In the genomic region with DNA sequence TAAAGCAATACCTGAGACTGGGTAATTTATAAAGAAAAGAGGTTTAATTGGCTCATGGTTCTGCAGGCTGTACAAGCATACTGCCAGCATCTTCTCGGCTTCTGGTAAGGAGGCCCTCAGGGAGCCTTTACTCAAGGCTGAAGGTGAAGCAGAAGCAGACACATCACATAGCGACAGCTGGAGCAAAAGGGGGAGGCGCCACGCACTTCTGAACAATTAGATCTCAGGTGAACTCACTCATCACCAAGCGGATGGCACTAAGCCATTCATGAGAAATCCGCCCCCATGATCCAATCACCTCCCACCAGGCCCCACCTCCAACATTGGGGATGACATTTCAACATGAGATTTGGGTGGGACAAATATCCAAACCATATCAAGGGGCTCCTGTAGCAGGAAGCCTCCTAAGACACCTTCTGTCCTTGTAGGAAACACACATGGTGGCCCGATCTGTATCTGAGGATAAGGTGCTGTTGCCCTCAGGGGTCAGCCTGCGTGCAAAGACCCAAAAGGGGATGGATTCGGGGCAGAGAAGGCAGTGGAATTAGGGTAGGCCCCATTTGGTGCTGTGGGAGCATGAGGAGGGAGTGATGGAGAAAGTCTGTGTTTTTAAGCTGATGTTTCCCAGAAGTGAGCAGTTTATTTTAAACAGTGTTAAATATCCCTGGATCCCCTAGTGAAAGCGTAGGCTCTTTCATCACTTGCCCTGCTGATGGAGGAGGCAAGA, we compare ENCODE assay signal across 18 cellular contexts. TPM values are rescaled to one million over a fixed set of nuclear protein-coding genes. Genes with fewer than 3 reads are reported as not detected.
DNase-seq lines count a peak whose midpoint lies in the region; ATAC-seq, FAIRE-seq and TF ChIP-seq lines count a peak whose summit lies in the region.
"Had no signal": no experiment of that assay in that cellular context is flagged by ENCODE, and none has a peak within 500 bp of the region (broad histone marks: within the 10 kb centered on the region; RNA-seq: fewer than 3 reads in every experiment).

No MANE protein-coding gene starts in this region.

- peaks cover 56% of the 10 kb centered on the region for H3K4me1 Mint-ChIP-seq in CD8-positive, alpha-beta T cell (ENCODE audit: low read depth)
- H3K4me1 Mint-ChIP-seq in H9: peaks cover 0 to 3% of the 10 kb centered on the region in 2 experiments; a peak in 1 of 4 replicates

- H3K56ac ChIP-seq in H9 (ENCODE audit: insufficient read length, low read depth, low read length): no peak overlapping the region

- peaks cover 66% of the 10 kb centered on the region for H3K36me3 Mint-ChIP-seq in CD8-positive, alpha-beta T cell
- H3K36me3 Mint-ChIP-seq in H9 (ENCODE audit: insufficient read depth in 1 of 3, low read depth in 3 of 3): peaks cover 8 to 14% (median 10%) of the 10 kb centered on the region in 3 experiments

- SMC1A ChIA-PET in GM12878 (lab: Charles Lee; ENCODE audit: uncharacterized antibody, unreplicated experiment): interaction anchor here (1.1 to 11.7 kb wide), 3 partner anchors 21 to 51 kb away, joined by 4 to 161 read pairs (median 48); a partner anchor contains a TSS

- no peak overlapping the region for H3K4ac ChIP-seq in H9 (ENCODE audit: low read depth, low read length)

- CTCF ChIA-PET in CD8-positive, alpha-beta T cell (lab: Charles Lee): no interaction called here
- CTCF ChIA-PET in GM12878 (lab: Yijun Ruan, JAX): no interaction called here

- no peak overlapping the region for H3K4me2 ChIP-seq in H9 (ENCODE audit: insufficient read depth, insufficient read length, low read length)
- H3K4me2 ChIP-seq in GM12878 (ENCODE audit: control insufficient read depth, insufficient read depth): peak overlapping the region; percentile 71; the same call in 1 of the 2 replicates
- H3K4me2 ChIP-seq: SK-N-SH had no signal

- in situ Hi-C loops in GM12878 (cut with MboI): no loop called here

- POLR2A ChIA-PET in CD8-positive, alpha-beta T cell (lab: Charles Lee): no interaction called here
- POLR2A ChIA-PET in GM12878 (lab: Charles Lee): interaction anchor here (0.6 to 4.1 kb wide), 4 partner anchors 15 to 140 kb away, joined by 3 to 35 read pairs (median 4); no protein-coding TSS in a partner anchor

- H3K4me1 ChIP-seq in CD8-positive, alpha-beta T cell (ENCODE audit: insufficient read depth, low read length): peaks cover 22% of the 10 kb centered on the region
- H3K4me1 ChIP-seq in H9 (ENCODE audit: insufficient read depth, low read length) (no peaks in the 10 kb centered on the region), GM12878 (ENCODE audit: control insufficient read depth, insufficient read depth, low read length) (peaks cover 63% of the 10 kb centered on the region)
- H3K4me1 ChIP-seq: uterus had no signal

- H2BK12ac ChIP-seq in H9 (ENCODE audit: insufficient read length, low read depth, low read length): no peak overlapping the region

- no peak for TF ChIP-seq RAD21 in GM12878 (IDR thresholded peaks at IDR 0.05; ENCODE audit: insufficient read depth, low read depth, low read length)

- no peak overlapping the region for H3K18ac ChIP-seq in H9 (ENCODE audit: insufficient read length, low read depth, low read length)

- H3K23me2 ChIP-seq in H9 (ENCODE audit: insufficient read length, low read depth, low read length, poor library complexity, severe bottlenecking): no peaks in the 10 kb centered on the region

- no peak overlapping the region for H4K91ac ChIP-seq in H9 (ENCODE audit: insufficient read length, low read depth, low read length)

- H3K9ac ChIP-seq in H9 (ENCODE audit: extremely low read depth, insufficient read length, low read length) (no peak overlapping the region), GM12878 (ENCODE audit: control insufficient read depth, insufficient read depth, low read length) (no peak overlapping the region)
- H3K9ac ChIP-seq: SK-N-SH had no signal

- H3K79me2 ChIP-seq in H9 (ENCODE audit: insufficient read depth, low read length) (no peaks in the 10 kb centered on the region), GM12878 (ENCODE audit: control insufficient read depth, insufficient read depth, low read length) (peaks cover 95% of the 10 kb centered on the region)

- TF ChIP-seq CTCF in CD8-positive, alpha-beta T cell (IDR thresholded peaks at IDR 0.05): no peak
- TF ChIP-seq CTCF in H9 (conservative IDR thresholded peaks at IDR 0.05) (no peak), GM12878 (IDR thresholded peaks at IDR 0.05 in 2 of 3, conservative IDR thresholded peaks at IDR 0.05 in 1 of 3; ENCODE audit: control insufficient read depth in 2 of 3, extremely low read depth in 1 of 3, insufficient read depth in 1 of 3, low read depth in 3 of 3, low read length in 3 of 3) (no peak)

- WGBS in H9 (ENCODE audit: extremely low coverage, insufficient read length, low lambda C conversion rate): no CpG with 5 or more reads among the region's 10 CpGs
- 74% methylated on average over 10 of the region's 10 CpGs for WGBS in GM12878 (ENCODE audit: insufficient coverage, insufficient replicate concordance, low lambda C conversion rate, missing lambda C conversion rate)

- peak overlapping the region; percentile 77 for H3K27ac Mint-ChIP-seq in CD8-positive, alpha-beta T cell
- H3K27ac Mint-ChIP-seq in H9: peak overlapping the region in 1 of 3 experiments; percentile 41; a peak in 1 of 7 replicates

- no peaks in the 10 kb centered on the region for H3K27me3 Mint-ChIP-seq in CD8-positive, alpha-beta T cell (ENCODE audit: low read depth)
- no peaks in the 10 kb centered on the region for H3K27me3 Mint-ChIP-seq in H9 (ENCODE audit: low read depth)

- intact Hi-C loops in CD8-positive, alpha-beta T cell (cut with DNase I, micrococcal nuclease): no loop called here
- intact Hi-C loops in GM12878 (cut with micrococcal nuclease; ENCODE audit: unreplicated experiment): no loop called here

- H3T11ph ChIP-seq in H9 (ENCODE audit: low read length): no peak overlapping the region

- no TSS peak for BruUV-seq in GM12878 (replicated peaks; lab: Mats Ljungman, UMichigan)

- no peak for FAIRE-seq in GM12878 (lab: Jason Lieb, UNC)
- FAIRE-seq: G401.6 had no signal

- no peaks in the 10 kb centered on the region for H4K20me1 ChIP-seq in H9 (ENCODE audit: control insufficient read depth, insufficient read depth, insufficient read length)
- no peaks in the 10 kb centered on the region for H4K20me1 ChIP-seq in GM12878 (ENCODE audit: control insufficient read depth, insufficient read depth)

- TF ChIP-seq POLR2A in GM12878 (IDR thresholded peaks at IDR 0.05; ENCODE audit: low read depth, low read length): peak; percentile 49; the same call in 1 of the 2 replicates

- H3K4me3 Mint-ChIP-seq in CD8-positive, alpha-beta T cell: no peak overlapping the region
- H3K4me3 Mint-ChIP-seq in H9: no peak overlapping the region

- ATAC-seq in CD8-positive, alpha-beta T cell: no peak
- no peak for ATAC-seq in GM12878
- no peak for ATAC-seq in GM21390 (IDR thresholded peaks at IDR 0.05; ENCODE audit: unreplicated experiment)
- ATAC-seq: activated CD4-positive, CD25-positive, alpha-beta regulatory T cell treated with anti-CD3 and anti-CD28 coated beads, Interleukin-2, amount 50 U/mL, for 24 hours; mucosa of descending colon had no signal

- H2BK20ac ChIP-seq in H9 (ENCODE audit: low read depth, low read length, poor library complexity, severe bottlenecking): no peak overlapping the region

- TF ChIP-seq EP300 in GM12878 (IDR thresholded peaks at IDR 0.05; ENCODE audit: borderline replicate concordance in 1 of 2, control insufficient read depth in 1 of 2, low read depth in 2 of 2, low read length in 2 of 2): no peak

- no peak overlapping the region for H3K23ac ChIP-seq in H9 (ENCODE audit: insufficient read length, low read depth, low read length)

- H2AK5ac ChIP-seq in H9 (ENCODE audit: insufficient read length, low read length): no peak overlapping the region

- DNase-seq in CD8-positive, alpha-beta T cell: peak in 4 of 7 experiments; percentile 8 to 38 (median 14)
- DNase-seq in H9 (peak; percentile 16), GM12878 (ENCODE audit: low read depth, low spot score) (no peak), UCSD-AML1 (lab: John Stamatoyannopoulos, UW; ENCODE audit: unreplicated experiment) (no peak), ecto neural progenitor cell (ENCODE audit: low spot score) (no peak)
- DNase-seq in stimulated activated CD8-positive, alpha-beta memory T cell treated with anti-CD3 and anti-CD28 coated beads, Interleukin-4, amount 100 ng/mL, for 48 hours: peak; percentile 24
- DNase-seq: cerebellar nuclear complex, H7, KBM-7, mucosa of descending colon, NCI-H1092 treated with DMSO at 0.1 percent for 48 hours, NCI-H345, OCI-M1, SK-N-SH, uterus had no signal

- no peak overlapping the region for H3K14ac ChIP-seq in H9 (ENCODE audit: insufficient read depth, low read length)

- no peak overlapping the region for H4K8ac ChIP-seq in H9 (replicated peaks; ENCODE audit: insufficient read length, low read depth, low read length)

- no peaks in the 10 kb centered on the region for H3K27me3 ChIP-seq in CD8-positive, alpha-beta T cell (ENCODE audit: insufficient read depth, low read length)
- H3K27me3 ChIP-seq in H9 (ENCODE audit: insufficient read depth, low read length): no peaks in the 10 kb centered on the region
- no peaks in the 10 kb centered on the region for H3K27me3 ChIP-seq in GM12878 (replicated peaks in 1 of 2; ENCODE audit: control insufficient read depth in 2 of 2, insufficient read depth in 2 of 2, low read length in 1 of 2)
- H3K27me3 ChIP-seq: uterus had no signal

- no peak overlapping the region for H2BK120ac ChIP-seq in H9 (ENCODE audit: low read depth, low read length, poor library complexity, severe bottlenecking)

- no peaks in the 10 kb centered on the region for H3K9me3 ChIP-seq in CD8-positive, alpha-beta T cell (ENCODE audit: low read length)
- H3K9me3 ChIP-seq in H9 (ENCODE audit: control insufficient read depth, low read depth, low read length) (no peaks in the 10 kb centered on the region), GM12878 (replicated peaks; ENCODE audit: control insufficient read depth, insufficient read depth, low read length) (peaks cover 38% of the 10 kb centered on the region)

- RAD21 ChIA-PET in GM12878 (lab: Charles Lee; ENCODE audit: unreplicated experiment): interaction anchor here (3.9 to 4.3 kb wide), 2 partner anchors 21 to 52 kb away, joined by 34 to 106 read pairs; a partner anchor contains a TSS

- no peaks in the 10 kb centered on the region for H3K36me3 ChIP-seq in CD8-positive, alpha-beta T cell (ENCODE audit: insufficient read depth, low read length)
- peaks cover 16 to 38% of the 10 kb centered on the region in 2 experiments for H3K36me3 ChIP-seq in GM12878 (ENCODE audit: control insufficient read depth in 2 of 2, insufficient read depth in 2 of 2, low read length in 1 of 2)
- H3K36me3 ChIP-seq: uterus had no signal

- no peak overlapping the region for H3K27ac ChIP-seq in CD8-positive, alpha-beta T cell (ENCODE audit: low read depth, low read length)
- H3K27ac ChIP-seq in H9 (ENCODE audit: insufficient read length, low read depth, low read length) (no peak overlapping the region), GM12878 (ENCODE audit: control insufficient read depth, insufficient read depth) (peak overlapping the region; percentile 53)
- H3K27ac ChIP-seq: uterus had no signal

- H3K79me1 ChIP-seq in H9 (ENCODE audit: insufficient read depth, low read depth, low read length, poor library complexity, severe bottlenecking): no peaks in the 10 kb centered on the region

- H4K5ac ChIP-seq in H9 (ENCODE audit: insufficient read length, low read depth, low read length): no peak overlapping the region

- peaks cover 17% of the 10 kb centered on the region for H3K9me3 Mint-ChIP-seq in CD8-positive, alpha-beta T cell
- peaks cover 23 to 31% of the 10 kb centered on the region in 2 experiments for H3K9me3 Mint-ChIP-seq in H9

- H2AFZ ChIP-seq in H9 (ENCODE audit: low read length) (no peak overlapping the region), GM12878 (ENCODE audit: control insufficient read depth, low read depth, low read length) (no peak overlapping the region)

- H2BK15ac ChIP-seq in H9 (ENCODE audit: low read depth, low read length): no peak overlapping the region

- H3K4me3 ChIP-seq in CD8-positive, alpha-beta T cell (ENCODE audit: low read depth, low read length): no peak overlapping the region
- no peak overlapping the region for H3K4me3 ChIP-seq in GM12878
- H3K4me3 ChIP-seq: mucosa of descending colon, uterus had no signal

- no peak overlapping the region for H2BK5ac ChIP-seq in H9 (ENCODE audit: insufficient read length, low read length)

RNA-seq across cellular contexts. Expression of a gene that starts 23.0 kb away (rescaled TPM):
- 100 to 1,000 TPM; 113 to 121 TPM for total RNA-seq in CD8-positive, alpha-beta T cell
- total RNA-seq in H9 (2021): 0.07 and 0.11 TPM in 2 replicates
- total RNA-seq in GM12878 (2013; cell fraction: nucleolus; rRNA removed): 193 and 215 TPM in 2 replicates
- 106 and 109 TPM in 2 replicates for total RNA-seq in GM12878 (2014; rRNA removed)
- total RNA-seq in GM12878 (2014; rRNA removed; fragmentation: Illumina TruSeq; extraction: Trizol): 62.9 and 66.9 TPM in 2 replicates
- total RNA-seq in GM12878 (2021): 138 and 141 TPM in 2 replicates
- polyA plus RNA-seq in GM12878 (2011; ENCODE audit: low read depth): 25.9 TPM
- polyA plus RNA-seq in GM12878 (2011; rRNA removed): 23.2 and 57.2 TPM in 2 replicates
- 84.6 and 89.7 TPM in 2 replicates for polyA plus RNA-seq in GM12878 (2011; cell fraction: cytosol; rRNA removed)
- polyA plus RNA-seq in GM12878 (2011; cell fraction: nucleus; rRNA removed): 71.9 and 79.4 TPM in 2 replicates
- 50.3 and 72.8 TPM in 2 replicates for polyA plus RNA-seq in GM12878 (2012)
- polyA plus RNA-seq in GM12878 (2014; fragmentation: Illumina TruSeq; extraction: Trizol): 32.4 and 59.2 TPM in 2 replicates
- 1 to 10 TPM; 5.3 to 9.7 TPM for polyA plus RNA-seq in GM12878 (2014; fragmentation: Nextera tagmentation; extraction: Ambion mirVana)
- polyA plus RNA-seq in GM12878 (2014; rRNA removed): 98.0 and 108 TPM in 2 replicates
- 100 to 1,000 TPM; 115 to 129 TPM for polyA plus RNA-seq in GM12878 (2016; fragmentation: Nextera tagmentation; extraction: Ambion mirVana)
- 175 and 195 TPM in 2 replicates for polyA minus RNA-seq in GM12878 (2011; rRNA and poly(A)+ RNA removed)
- 54.0 and 60.1 TPM in 2 replicates for polyA minus RNA-seq in GM12878 (2011; cell fraction: cytosol; rRNA and poly(A)+ RNA removed)
- 65.5 and 104 TPM in 2 replicates for polyA minus RNA-seq in GM12878 (2011; cell fraction: nucleus; rRNA and poly(A)+ RNA removed)

Comparison
In these comparisons a context has a peak if more than half of its experiments do, and no peak if none do; other contexts are left out.
1. DNase-seq: peak in CD8-positive, alpha-beta T cell (4 of 7), H9 (single experiment) and stimulated activated CD8-positive, alpha-beta memory T cell treated with anti-CD3 and anti-CD28 coated beads, Interleukin-4, amount 100 ng/mL, for 48 hours (single experiment); none in GM12878 (single experiment), UCSD-AML1 (single experiment) and ecto neural progenitor cell (single experiment).
2. RNA of a gene that starts 23.0 kb away (total RNA-seq): 113 to 121 TPM in CD8-positive, alpha-beta T cell and 62.9 to 215 TPM in GM12878; 0.07 to 0.11 TPM in H9; every median in the first group is over 10 times any median in the second.